9 cellular contexts compared by ENCODE assay signal in the genomic region with DNA sequence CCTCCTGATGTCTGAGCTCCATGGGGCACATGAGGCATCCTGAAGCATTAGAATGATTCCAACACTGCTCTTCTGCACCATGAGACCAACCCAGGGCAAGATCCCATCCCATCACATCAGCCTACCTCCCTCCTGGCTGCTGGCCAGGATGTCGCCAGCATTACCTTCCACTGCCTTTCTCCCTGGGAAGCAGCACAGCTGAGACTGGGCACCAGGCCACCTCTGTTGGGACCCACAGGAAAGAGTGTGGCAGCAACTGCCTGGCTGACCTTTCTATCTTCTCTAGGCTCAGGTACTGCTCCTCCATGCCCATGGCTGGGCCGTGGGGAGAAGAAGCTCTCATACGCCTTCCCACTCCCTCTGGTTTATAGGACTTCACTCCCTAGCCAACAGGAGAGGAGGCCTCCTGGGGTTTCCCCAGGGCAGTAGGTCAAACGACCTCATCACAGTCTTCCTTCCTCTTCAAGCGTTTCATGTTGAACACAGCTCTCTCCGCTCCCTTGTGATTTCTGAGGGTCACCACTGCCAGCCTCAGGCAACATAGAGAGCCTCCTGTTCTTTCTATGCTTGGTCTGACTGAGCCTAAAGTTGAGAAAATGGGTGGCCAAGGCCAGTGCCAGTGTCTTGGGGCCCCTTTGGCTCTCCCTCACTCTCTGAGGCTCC. TPM values are rescaled to one million over a fixed set of nuclear protein-coding genes. Genes with fewer than 3 reads are reported as not detected.
DNase-seq lines count a peak whose midpoint lies in the region; ATAC-seq and TF ChIP-seq lines count a peak whose summit lies in the region.
"Had no signal": no experiment of that assay in that cellular context is flagged by ENCODE, and none has a peak within 500 bp of the region (broad histone marks: within the 10 kb centered on the region; RNA-seq: fewer than 3 reads in every experiment).

No MANE protein-coding gene starts in this region.

- peaks cover 14 to 41% of the 10 kb centered on the region in 2 donors for H3K4me1 Mint-ChIP-seq in natural killer cell treated with Interleukin-12 subunit alpha and Interleukin-12 subunit beta and Interleukin-15 and Interleukin-18, amount 100 ng/mL, for 72 hours (ENCODE audit: low read depth in 2 of 2)
- peaks cover 7 to 11% of the 10 kb centered on the region in 2 donors for H3K4me1 Mint-ChIP-seq in natural killer cell
- H3K4me1 Mint-ChIP-seq in activated naive CD8-positive, alpha-beta T cell (ENCODE audit: low read depth) = peaks cover 4% of the 10 kb centered on the region

- H3K27me3 Mint-ChIP-seq in natural killer cell treated with Interleukin-12 subunit alpha and Interleukin-12 subunit beta and Interleukin-15 and Interleukin-18, amount 100 ng/mL, for 72 hours = no peaks in the 10 kb centered on the region
- H3K27me3 Mint-ChIP-seq in natural killer cell (ENCODE audit: low read depth in 2 of 2) = no peaks in the 10 kb centered on the region
- no peaks in the 10 kb centered on the region for H3K27me3 Mint-ChIP-seq in activated naive CD8-positive, alpha-beta T cell

- DNase-seq in natural killer cell treated with Interleukin-12 subunit alpha and Interleukin-12 subunit beta and Interleukin-15 and Interleukin-18, amount 100 ng/mL, for 72 hours (ENCODE audit: low spot score) = no peak
- DNase-seq in natural killer cell = no peak
- no peak for DNase-seq in vagina (ENCODE audit: extremely low spot score in 2 of 2)
- no peak for DNase-seq in NCI-H187 treated with DMSO at 0.1 percent for 48 hours (lab: John Stamatoyannopoulos, UW)
- DNase-seq in mammary epithelial cell = no peak
- no peak for DNase-seq in mucosa of gallbladder (ENCODE audit: low spot score)

- H2AFZ ChIP-seq in mammary epithelial cell (ENCODE audit: low read depth, low read length) = no peak overlapping the region

- BruUV-seq in mammary epithelial cell (replicated peaks; lab: Mats Ljungman, UMichigan) = no TSS peak

- H3K4me3 ChIP-seq in vagina (no peak overlapping the region), mammary epithelial cell (replicated peaks in 1 of 3; ENCODE audit: insufficient read depth in 1 of 3, low read depth in 2 of 3, low read length in 3 of 3) (no peak overlapping the region)
- H3K4me3 ChIP-seq: SJSA1 had no signal

- H3K79me2 ChIP-seq in mammary epithelial cell (ENCODE audit: insufficient read depth, low read length) = no peaks in the 10 kb centered on the region

- dilution Hi-C loops in mammary epithelial cell (cut with HindIII; ENCODE audit: low sequenced_read_pairs) = no loop called here

- CTCF ChIA-PET in mammary epithelial cell (lab: Charles Lee; ENCODE audit: low non-redundant PET) = no interaction called here

- no peak overlapping the region for H3K4me2 ChIP-seq in mammary epithelial cell (ENCODE audit: insufficient read depth, low read depth, low read length)

- no peaks in the 10 kb centered on the region for H3K36me3 ChIP-seq in vagina
- no peaks in the 10 kb centered on the region for H3K36me3 ChIP-seq in mammary epithelial cell (ENCODE audit: insufficient read depth, low read length)

- 75% methylated on average over 6 of the region's 6 CpGs for WGBS in mammary epithelial cell (ENCODE audit: low coverage, missing lambda C conversion rate)

- H3K4me3 Mint-ChIP-seq in natural killer cell treated with Interleukin-12 subunit alpha and Interleukin-12 subunit beta and Interleukin-15 and Interleukin-18, amount 100 ng/mL, for 72 hours = peak overlapping the region; percentile 6
- no peak overlapping the region for H3K4me3 Mint-ChIP-seq in natural killer cell
- no peak overlapping the region for H3K4me3 Mint-ChIP-seq in activated naive CD8-positive, alpha-beta T cell

- no peak for TF ChIP-seq POLR2A in vagina (IDR thresholded peaks at IDR 0.05)

- no peaks in the 10 kb centered on the region for H3K36me3 Mint-ChIP-seq in natural killer cell treated with Interleukin-12 subunit alpha and Interleukin-12 subunit beta and Interleukin-15 and Interleukin-18, amount 100 ng/mL, for 72 hours
- H3K36me3 Mint-ChIP-seq in natural killer cell = peaks cover 6% of the 10 kb centered on the region
- no peaks in the 10 kb centered on the region for H3K36me3 Mint-ChIP-seq in activated naive CD8-positive, alpha-beta T cell

- no peak for TF ChIP-seq CTCF in natural killer cell (IDR thresholded peaks at IDR 0.05)
- TF ChIP-seq CTCF in vagina (IDR thresholded peaks at IDR 0.05) = no peak
- no peak for TF ChIP-seq CTCF in mammary epithelial cell (conservative IDR thresholded peaks at IDR 0.05 in 1 of 2, IDR thresholded peaks at IDR 0.05 in 1 of 2; ENCODE audit: extremely low read depth in 1 of 2, insufficient read depth in 1 of 2, low read depth in 1 of 2, low read length in 2 of 2)

- H3K9ac ChIP-seq in mammary epithelial cell (ENCODE audit: insufficient read depth, low read length) = no peak overlapping the region

- no peaks in the 10 kb centered on the region for H4K20me1 ChIP-seq in mammary epithelial cell (ENCODE audit: insufficient read depth, low read length)

- no peaks in the 10 kb centered on the region for H3K9me3 ChIP-seq in vagina
- no peaks in the 10 kb centered on the region for H3K9me3 ChIP-seq in mammary epithelial cell (replicated peaks; ENCODE audit: insufficient read depth, low read length)
- H3K9me3 ChIP-seq: SJSA1 had no signal

- no peaks in the 10 kb centered on the region for H3K9me3 Mint-ChIP-seq in natural killer cell treated with Interleukin-12 subunit alpha and Interleukin-12 subunit beta and Interleukin-15 and Interleukin-18, amount 100 ng/mL, for 72 hours
- no peaks in the 10 kb centered on the region for H3K9me3 Mint-ChIP-seq in natural killer cell
- H3K9me3 Mint-ChIP-seq in activated naive CD8-positive, alpha-beta T cell (ENCODE audit: low read depth) = no peaks in the 10 kb centered on the region

- ATAC-seq in natural killer cell treated with Interleukin-12 subunit alpha and Interleukin-12 subunit beta and Interleukin-15 and Interleukin-18, amount 100 ng/mL, for 72 hours = peak; percentile 33 to 45
- ATAC-seq in natural killer cell (no peak), HG02973 (IDR thresholded peaks at IDR 0.05; ENCODE audit: unreplicated experiment) (peak; percentile 49)

- H3K27ac ChIP-seq in vagina = peak overlapping the region; percentile 28
- H3K27ac ChIP-seq in mammary epithelial cell (ENCODE audit: insufficient read depth, low read depth, low read length) = no peak overlapping the region
- H3K27ac ChIP-seq: SJSA1 had no signal

- H3K27me3 ChIP-seq in vagina (no peaks in the 10 kb centered on the region), mammary epithelial cell (ENCODE audit: insufficient read depth, low read length) (no peaks in the 10 kb centered on the region)
- H3K27me3 ChIP-seq: SJSA1 had no signal

- intact Hi-C loops in natural killer cell (cut with micrococcal nuclease) (no loop called here), vagina (cut with DNase I) (no loop called here), mammary epithelial cell (cut with micrococcal nuclease) (no loop called here)

- in situ Hi-C loops in mammary epithelial cell (cut with MboI; ENCODE audit: low sequenced_read_pairs in 2 of 2) = no loop called here

- H3K27ac Mint-ChIP-seq in natural killer cell treated with Interleukin-12 subunit alpha and Interleukin-12 subunit beta and Interleukin-15 and Interleukin-18, amount 100 ng/mL, for 72 hours = peak overlapping the region; percentile 70 to 95
- H3K27ac Mint-ChIP-seq in natural killer cell = peak overlapping the region in 1 of 2 donors; percentile 22
- peak overlapping the region; percentile 89 for H3K27ac Mint-ChIP-seq in activated naive CD8-positive, alpha-beta T cell

- H3K4me1 ChIP-seq in vagina = peaks cover 32% of the 10 kb centered on the region
- peaks cover 16% of the 10 kb centered on the region for H3K4me1 ChIP-seq in mammary epithelial cell (ENCODE audit: insufficient read depth, low read length)

RNA-seq across cellular contexts. Expression of a gene that starts 11.1 kb away (rescaled TPM):
- 100 to 1,000 TPM; 178 to 260 TPM for total RNA-seq in natural killer cell treated with Interleukin-12 subunit alpha and Interleukin-12 subunit beta and Interleukin-15 and Interleukin-18, amount 100 ng/mL, for 72 hours
- total RNA-seq in natural killer cell (100 to 1,000 TPM; 231 to 333 (median 279) TPM), vagina (28.5 TPM), mammary epithelial cell (1 to 10 TPM; 3.5 to 6.7 TPM), mucosa of gallbladder (49.5 TPM)
- polyA plus RNA-seq in mammary epithelial cell = 1.8 TPM
- 3.4 TPM for polyA minus RNA-seq in mammary epithelial cell

RNA-seq across cellular contexts. Expression of a gene that starts 26.0 kb away (rescaled TPM):
- total RNA-seq in natural killer cell treated with Interleukin-12 subunit alpha and Interleukin-12 subunit beta and Interleukin-15 and Interleukin-18, amount 100 ng/mL, for 72 hours = 10 to 100 TPM; 50.8 to 53.3 TPM
- 10 to 100 TPM; 31.6 to 34.6 (median 32.2) TPM for total RNA-seq in natural killer cell
- total RNA-seq in vagina = 10.1 TPM
- 10 to 100 TPM in 1 of 2 donors, 1 to 10 TPM in 1; 9.2 to 11.6 TPM for total RNA-seq in mammary epithelial cell
- polyA plus RNA-seq in mammary epithelial cell = 6.7 TPM
- polyA minus RNA-seq in mammary epithelial cell = 5.5 TPM
- 11.7 TPM for total RNA-seq in mucosa of gallbladder

Comparison
In these comparisons a context has a peak if more than half of its experiments do, and no peak if none do; other contexts are left out.
1. ATAC-seq: peak in natural killer cell treated with Interleukin-12 subunit alpha and Interleukin-12 subunit beta and Interleukin-15 and Interleukin-18, amount 100 ng/mL, for 72 hours (2 of 2) and HG02973 (single experiment); none in natural killer cell (0 of 3).